1 cellular context compared by ENCODE assay signal in the genomic region with DNA sequence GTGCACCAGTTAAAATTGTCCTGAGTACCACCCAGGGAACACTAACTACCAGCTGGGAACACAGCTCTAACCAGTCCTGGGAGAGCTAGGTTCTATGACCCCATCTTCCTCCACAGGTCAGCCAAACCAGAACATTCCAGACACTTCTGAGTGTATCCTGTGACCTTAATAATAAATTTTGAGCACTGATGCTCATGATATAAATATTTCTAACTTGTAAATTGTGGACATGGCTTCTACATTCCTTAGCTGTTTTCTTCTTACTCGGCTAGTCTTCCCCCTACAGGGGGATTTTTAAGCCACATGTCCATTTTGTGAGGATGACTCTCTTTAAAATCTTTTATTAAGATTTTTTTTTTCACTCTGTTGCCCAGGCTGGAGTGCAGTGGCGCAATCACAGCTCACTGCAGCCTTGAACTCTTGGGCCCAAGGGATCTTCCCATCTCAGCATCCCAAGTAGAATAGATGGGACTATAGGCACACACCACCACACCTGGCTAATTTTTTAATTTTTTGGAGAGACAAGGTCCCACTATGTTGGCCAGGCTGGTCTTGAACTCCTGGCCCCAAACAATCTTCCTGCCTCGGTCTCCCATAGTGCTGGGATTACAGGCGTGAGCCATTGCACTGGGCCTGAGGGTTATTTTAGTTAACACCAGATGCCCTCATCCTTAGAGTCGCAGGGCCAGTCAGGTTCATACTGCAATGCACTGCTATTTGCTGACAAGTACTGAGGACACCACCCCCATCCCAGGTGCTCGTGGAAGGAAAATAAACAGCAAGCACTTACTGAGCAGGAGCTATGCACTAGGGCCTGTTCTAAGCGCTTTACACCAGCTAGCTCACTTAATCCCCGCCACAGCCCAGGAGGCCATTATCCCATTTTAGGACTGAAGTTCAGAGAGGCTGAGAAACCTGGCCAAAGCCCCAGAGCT.
TF ChIP-seq lines count a peak whose summit lies in the region.

No MANE protein-coding gene starts in this region.

TF ChIP-seq in GM23338, 12 proteins besides CTCF, POLR2A, EP300 and RAD21 (continued from another document):
- TF ChIP-seq EZH2phosphoT487 (IDR thresholded peaks at IDR 0.05; ENCODE audit: unreplicated experiment) = no peak
- TF ChIP-seq, protein P1, sequence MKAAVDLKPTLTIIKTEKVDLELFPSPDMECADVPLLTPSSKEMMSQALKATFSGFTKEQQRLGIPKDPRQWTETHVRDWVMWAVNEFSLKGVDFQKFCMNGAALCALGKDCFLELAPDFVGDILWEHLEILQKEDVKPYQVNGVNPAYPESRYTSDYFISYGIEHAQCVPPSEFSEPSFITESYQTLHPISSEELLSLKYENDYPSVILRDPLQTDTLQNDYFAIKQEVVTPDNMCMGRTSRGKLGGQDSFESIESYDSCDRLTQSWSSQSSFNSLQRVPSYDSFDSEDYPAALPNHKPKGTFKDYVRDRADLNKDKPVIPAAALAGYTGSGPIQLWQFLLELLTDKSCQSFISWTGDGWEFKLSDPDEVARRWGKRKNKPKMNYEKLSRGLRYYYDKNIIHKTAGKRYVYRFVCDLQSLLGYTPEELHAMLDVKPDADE (IDR thresholded peaks at IDR 0.05) = no peak
- no peak for TF ChIP-seq ZNF462 (CRISPR knock-in tag; IDR thresholded peaks at IDR 0.05)
- no peak for TF ChIP-seq ZNF114 (CRISPR knock-in tag; IDR thresholded peaks at IDR 0.05)
- no peak for TF ChIP-seq STAT1 (IDR thresholded peaks at IDR 0.05; ENCODE audit: unreplicated experiment)
- no peak for TF ChIP-seq ZNF331 (CRISPR knock-in tag; IDR thresholded peaks at IDR 0.05; ENCODE audit: low read depth)
- TF ChIP-seq NANOG (IDR thresholded peaks at IDR 0.05; ENCODE audit: borderline replicate concordance) = no peak
- TF ChIP-seq CREB1 (CRISPR knock-in tag; IDR thresholded peaks at IDR 0.05; ENCODE audit: low read depth) = no peak
- TF ChIP-seq JUNB (IDR thresholded peaks at IDR 0.05; ENCODE audit: unreplicated experiment) = no peak
